In the genomic region with DNA sequence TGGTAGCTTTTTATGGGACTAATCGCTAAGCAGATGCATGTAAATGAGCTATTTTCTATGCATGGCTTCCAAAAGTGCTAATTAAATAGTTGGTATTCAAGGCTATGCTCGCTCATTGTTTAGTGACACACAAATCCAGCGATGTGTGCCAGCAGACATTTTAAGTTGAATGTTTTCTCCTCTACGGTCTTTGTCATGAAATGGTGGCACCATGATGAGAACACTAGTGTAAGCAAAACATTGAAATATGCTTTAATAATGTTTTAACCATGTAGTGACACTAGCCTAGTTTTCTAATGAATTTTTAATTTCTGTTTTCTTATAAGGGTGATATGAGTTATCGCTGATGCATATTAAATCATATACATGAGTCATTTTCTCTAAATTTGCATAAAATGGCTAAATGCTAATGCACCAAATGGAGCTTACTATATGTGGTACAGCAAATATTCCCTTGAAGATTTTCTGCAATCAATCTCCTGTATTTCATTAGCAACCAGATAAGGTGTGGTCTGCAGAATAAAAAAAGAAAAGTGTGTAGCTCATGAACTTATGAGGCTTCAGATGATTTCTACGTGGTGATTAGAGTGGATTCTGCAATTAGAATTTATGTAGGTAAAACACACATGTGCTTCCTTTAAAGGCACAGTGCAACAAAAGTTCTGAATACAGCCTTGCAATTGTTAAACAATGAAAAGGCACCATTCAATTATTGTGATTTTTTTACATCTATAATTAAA, we compare ENCODE assay signal across 17 cellular contexts.
DNase-seq lines count a peak whose midpoint lies in the region; ATAC-seq and TF ChIP-seq lines count a peak whose summit lies in the region.
"Had no signal": no experiment of that assay in that cellular context is flagged by ENCODE, and none has a peak within 500 bp of the region (broad histone marks: within the 10 kb centered on the region; RNA-seq: fewer than 3 reads in every experiment).

No MANE protein-coding gene starts in this region.

- ATAC-seq in HCT116: no peak
- ATAC-seq in HG02938 (IDR thresholded peaks at IDR 0.05; ENCODE audit: unreplicated experiment): no peak

- H3K27ac Mint-ChIP-seq in brain: peak overlapping the region; percentile 94 to 99 (median 99)

- H3K4me1 Mint-ChIP-seq in brain: peaks cover 72% of the 10 kb centered on the region

- TF ChIP-seq CTCF in HCT116 (IDR thresholded peaks at IDR 0.05 in 2 of 3, conservative IDR thresholded peaks at IDR 0.05 in 1 of 3; ENCODE audit: borderline replicate concordance in 1 of 3, insufficient read depth in 1 of 3, low read depth in 2 of 3, low read length in 2 of 3) (no peak), brain (conservative IDR thresholded peaks at IDR 0.05) (no peak)

- H3K36me3 Mint-ChIP-seq in brain: peaks cover 22% of the 10 kb centered on the region

- POLR2A ChIA-PET in HCT116 (lab: Charles Lee): no interaction called here

- no peak overlapping the region for H3K4me2 ChIP-seq in HCT116 (ENCODE audit: low read length)
- H3K4me2 ChIP-seq: SK-N-SH had no signal

- no peaks in the 10 kb centered on the region for H3K27me3 ChIP-seq in HCT116 (ENCODE audit: insufficient read depth, low read length)

- CTCF ChIA-PET in HCT116 (lab: Charles Lee): no interaction called here

- peak overlapping the region; percentile 72 to 94 (median 84) for H3K4me3 Mint-ChIP-seq in brain

- H4K20me1 ChIP-seq in HCT116 (ENCODE audit: insufficient read depth): no peaks in the 10 kb centered on the region

- no peak overlapping the region for H3K9ac ChIP-seq in HCT116 (ENCODE audit: low read length)
- H3K9ac ChIP-seq: SK-N-SH had no signal

- no peaks in the 10 kb centered on the region for H3K9me3 ChIP-seq in HCT116 (ENCODE audit: control insufficient read depth in 1 of 2, insufficient read depth in 1 of 2, low read depth in 1 of 2, low read length in 2 of 2)
- H3K9me3 ChIP-seq: HAP-1, SK-N-SH had no signal

- no peak for DNase-seq in HCT116 (ENCODE audit: low read depth, low spot score)
- peak; percentile 84 for DNase-seq in inferior parietal cortex (ENCODE audit: extremely low spot score)
- no peak for DNase-seq in NCI-H2227 (lab: John Stamatoyannopoulos, UW; ENCODE audit: unreplicated experiment)
- DNase-seq in islet precursor cell: no peak
- DNase-seq: ACHN, AML-193, COR-L47, DMS53, KBM-7, NCI-H1436, NCI-H524, SHP77, SK-N-SH had no signal

- no peak for TF ChIP-seq POLR2A in HCT116 (IDR thresholded peaks at IDR 0.05; ENCODE audit: borderline replicate concordance, extremely low read depth, insufficient read depth, insufficient read length)

- H3K36me3 ChIP-seq in HCT116 (ENCODE audit: control insufficient read depth in 1 of 2, insufficient read depth in 2 of 2, low read length in 2 of 2): no peaks in the 10 kb centered on the region
- H3K36me3 ChIP-seq: HAP-1 had no signal

- intact Hi-C loops in HCT116 (cut with micrococcal nuclease): no loop called here

- peaks cover 11% of the 10 kb centered on the region for H3K27me3 Mint-ChIP-seq in brain

- no peaks in the 10 kb centered on the region for H3K79me2 ChIP-seq in HCT116 (ENCODE audit: insufficient read depth, low read length)

- peaks cover 0 to 3% (median 0%) of the 10 kb centered on the region in 5 experiments for H3K9me3 Mint-ChIP-seq in brain

- TF ChIP-seq RAD21 in HCT116 (IDR thresholded peaks at IDR 0.05; ENCODE audit: low read depth): no peak

- H3K9me2 ChIP-seq in HCT116 (ENCODE audit: insufficient read depth): no peaks in the 10 kb centered on the region

- peak overlapping the region; percentile 9 for H2AFZ ChIP-seq in HCT116 (ENCODE audit: low read depth, low read length, poor library complexity, severe bottlenecking)

- BruUV-seq in HCT116 (replicated peaks; lab: Mats Ljungman, UMichigan): no TSS peak

- H3K27ac ChIP-seq in HCT116 (ENCODE audit: low read depth, low read length) (no peak overlapping the region), temporal lobe (ENCODE audit: low read depth, low read length) (peak overlapping the region; percentile 78)

- peaks cover 0 to 6% of the 10 kb centered on the region in 2 experiments; a peak in 1 of 4 replicates for H3K4me1 ChIP-seq in HCT116 (ENCODE audit: control insufficient read depth in 1 of 2, insufficient read depth in 2 of 2, low read length in 2 of 2)

- no peak overlapping the region for H3K4me3 ChIP-seq in HCT116 (replicated peaks in 1 of 2; ENCODE audit: low read depth in 1 of 2, low read length in 2 of 2)
- H3K4me3 ChIP-seq: HAP-1 had no signal

- RAD21 ChIA-PET in HCT116 (lab: Charles Lee; ENCODE audit: low non-redundant PET in 1 of 2, low total read pairs in 2 of 2, uncharacterized antibody in 2 of 2, unreplicated experiment in 2 of 2): no interaction called here

TF ChIP-seq in HCT116, 20 proteins besides CTCF, POLR2A, EP300 and RAD21:
- TF ChIP-seq CBX3 (IDR thresholded peaks at IDR 0.05; ENCODE audit: low read depth): no peak
